ENCODE assay signal across 9 cellular contexts in the genomic region with DNA sequence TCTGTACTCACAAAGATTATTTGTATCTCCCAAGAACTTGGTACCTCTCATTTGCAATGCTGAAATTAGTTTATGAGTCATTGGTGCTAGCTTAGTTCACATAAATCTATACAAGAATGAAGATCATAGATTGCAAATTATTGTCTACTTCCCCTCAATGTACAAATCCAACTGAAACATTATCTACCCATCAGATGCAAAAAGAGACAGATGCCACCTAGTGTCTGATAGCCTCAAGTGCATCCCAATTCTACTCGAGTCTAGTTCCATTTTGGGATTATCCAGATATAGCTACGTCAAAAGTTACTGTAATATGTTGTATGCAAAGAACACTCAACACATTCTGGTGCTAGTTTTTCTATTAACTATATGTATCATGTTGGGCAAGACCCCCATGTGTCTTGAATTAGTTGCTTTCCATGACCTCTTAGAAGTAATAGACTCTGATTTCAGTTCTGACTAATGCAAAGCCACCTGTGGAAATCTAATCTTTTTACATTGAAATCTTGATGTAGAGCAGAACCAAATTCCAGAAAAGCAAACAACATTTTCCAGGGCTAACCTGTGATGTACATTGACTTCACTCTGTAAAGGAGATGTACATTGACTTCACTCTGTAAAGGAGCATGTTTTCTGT.
DNase-seq lines count a peak whose midpoint lies in the region; ATAC-seq and TF ChIP-seq lines count a peak whose summit lies in the region.
"Had no signal": no experiment of that assay in that cellular context is flagged by ENCODE, and none has a peak within 500 bp of the region (broad histone marks: within the 10 kb centered on the region; RNA-seq: fewer than 3 reads in every experiment).

No MANE protein-coding gene starts in this region.

- no peaks in the 10 kb centered on the region for H3K9me2 ChIP-seq in HCT116 (ENCODE audit: insufficient read depth)

- RAD21 ChIA-PET in HCT116 (lab: Charles Lee; ENCODE audit: low non-redundant PET in 1 of 2, low total read pairs in 2 of 2, uncharacterized antibody in 2 of 2, unreplicated experiment in 2 of 2) = interaction anchor here in 1 of 2 experiments (0.6 kb wide), 1 partner anchor 272 kb away, joined by 3 read pairs; no protein-coding TSS in a partner anchor

- H3K9me3 Mint-ChIP-seq in naive thymus-derived CD8-positive, alpha-beta T cell = no peaks in the 10 kb centered on the region

- H3K4me1 Mint-ChIP-seq in naive thymus-derived CD8-positive, alpha-beta T cell = peaks cover 0 to 4% (median 0%) of the 10 kb centered on the region in 4 donors

- no peaks in the 10 kb centered on the region for H3K36me3 ChIP-seq in HCT116 (ENCODE audit: control insufficient read depth in 1 of 2, insufficient read depth in 2 of 2, low read length in 2 of 2)
- H3K36me3 ChIP-seq: SJSA1 had no signal

- peaks cover 3 to 23% (median 7%) of the 10 kb centered on the region in 5 donors for H3K27me3 Mint-ChIP-seq in naive thymus-derived CD8-positive, alpha-beta T cell

- H2AFZ ChIP-seq in HCT116 (ENCODE audit: low read depth, low read length, poor library complexity, severe bottlenecking) = peak overlapping the region; percentile 56

- CTCF ChIA-PET in HCT116 (lab: Charles Lee) = interaction anchor here (0.5 to 3.0 kb wide), 16 partner anchors 11 to 1465 kb away, joined by 3 to 13 read pairs (median 4); no protein-coding TSS in a partner anchor

- H3K4me2 ChIP-seq in HCT116 (ENCODE audit: low read length) = peak overlapping the region; percentile 31

- no peak overlapping the region for H3K27ac Mint-ChIP-seq in naive thymus-derived CD8-positive, alpha-beta T cell

- DNase-seq in AG09309 (ENCODE audit: low read depth) = no peak
- DNase-seq in HCT116 (ENCODE audit: low read depth, low spot score) = peak; percentile 41
- DNase-seq in LHCN-M2 (ENCODE audit: low read depth) = peak; percentile 63
- DNase-seq in epidermal melanocyte (ENCODE audit: insufficient read length, low spot score) = peak; percentile 24
- peak in 3 of 10 donors; percentile 33 to 39 (median 35) for DNase-seq in naive thymus-derived CD8-positive, alpha-beta T cell
- DNase-seq in C1 segment of cervical spinal cord (lab: John Stamatoyannopoulos, UW) = no peak

- ATAC-seq in HCT116 (peak; percentile 84), SK-N-SH treated with all-trans-retinoic acid at 6 μM for 48 hours (peak; percentile 68)
- ATAC-seq in naive thymus-derived CD8-positive, alpha-beta T cell = peak; percentile 33 to 52

- TF ChIP-seq RAD21 in HCT116 (IDR thresholded peaks at IDR 0.05; ENCODE audit: low read depth) = peak; percentile 71

- no peak overlapping the region for H3K4me3 Mint-ChIP-seq in naive thymus-derived CD8-positive, alpha-beta T cell

- H3K4me1 ChIP-seq in HCT116 (ENCODE audit: control insufficient read depth in 1 of 2, insufficient read depth in 2 of 2, low read length in 2 of 2) = no peaks in the 10 kb centered on the region

- TF ChIP-seq POLR2A in HCT116 (IDR thresholded peaks at IDR 0.05; ENCODE audit: borderline replicate concordance, extremely low read depth, insufficient read depth, insufficient read length) = no peak

- H4K20me1 ChIP-seq in HCT116 (ENCODE audit: insufficient read depth) = no peaks in the 10 kb centered on the region

- H3K27me3 ChIP-seq in HCT116 (ENCODE audit: insufficient read depth, low read length) = no peaks in the 10 kb centered on the region
- H3K27me3 ChIP-seq: SJSA1 had no signal

- H3K9ac ChIP-seq in HCT116 (ENCODE audit: low read length) = no peak overlapping the region

- POLR2A ChIA-PET in HCT116 (lab: Charles Lee) = no interaction called here
- POLR2A ChIA-PET in naive thymus-derived CD8-positive, alpha-beta T cell (lab: Charles Lee) = no interaction called here

- no peak overlapping the region for H3K4me3 ChIP-seq in AG09309 (ENCODE audit: control insufficient read depth, low read depth, low read length)
- H3K4me3 ChIP-seq in HCT116 (replicated peaks in 1 of 2; ENCODE audit: low read depth in 1 of 2, low read length in 2 of 2) = no peak overlapping the region
- H3K4me3 ChIP-seq: SJSA1 had no signal

- intact Hi-C loops in HCT116 (cut with micrococcal nuclease) = loop anchor here (1.0 to 5.0 kb wide), 3 partner anchors 441 to 1453 kb away; no protein-coding TSS in a partner anchor

- H3K36me3 Mint-ChIP-seq in naive thymus-derived CD8-positive, alpha-beta T cell = no peaks in the 10 kb centered on the region

- no peaks in the 10 kb centered on the region for H3K79me2 ChIP-seq in HCT116 (ENCODE audit: insufficient read depth, low read length)

- no peaks in the 10 kb centered on the region for H3K9me3 ChIP-seq in HCT116 (ENCODE audit: control insufficient read depth in 1 of 2, insufficient read depth in 1 of 2, low read depth in 1 of 2, low read length in 2 of 2)
- H3K9me3 ChIP-seq: SJSA1 had no signal

- BruUV-seq in HCT116 (replicated peaks; lab: Mats Ljungman, UMichigan) = no TSS peak

- H3K27ac ChIP-seq in HCT116 (ENCODE audit: low read depth, low read length) = no peak overlapping the region
- H3K27ac ChIP-seq: SJSA1 had no signal

- TF ChIP-seq CTCF in AG09309 (IDR thresholded peaks at IDR 0.05; ENCODE audit: control insufficient read depth, insufficient read depth, low read depth, low read length, missing control alignments) (peak; percentile 73), GM12872 (IDR thresholded peaks at IDR 0.05; ENCODE audit: insufficient read depth, low read depth, low read length) (peak; percentile 78), HCT116 (IDR thresholded peaks at IDR 0.05 in 2 of 3, conservative IDR thresholded peaks at IDR 0.05 in 1 of 3; ENCODE audit: borderline replicate concordance in 1 of 3, insufficient read depth in 1 of 3, low read depth in 2 of 3, low read length in 2 of 3) (peak; percentile 44 to 90 (median 81); a peak in 5 of 6 replicates)

TF ChIP-seq in HCT116, 20 proteins besides CTCF, POLR2A, EP300 and RAD21:
- TF ChIP-seq CBX3 (IDR thresholded peaks at IDR 0.05; ENCODE audit: low read depth) (no peak), ZBTB33 (IDR thresholded peaks at IDR 0.05; ENCODE audit: extremely low read depth, insufficient replicate concordance, low read length) (no peak)

TF ChIP-seq in SK-N-SH treated with all-trans-retinoic acid at 6 μM for 48 hours, 23 proteins besides CTCF, POLR2A, EP300 and RAD21:
- TF ChIP-seq ESRRG (CRISPR knock-in tag; IDR thresholded peaks at IDR 0.05) (no peak), SNAI2 (CRISPR knock-in tag; IDR thresholded peaks at IDR 0.05) (no peak), TOX (CRISPR knock-in tag; IDR thresholded peaks at IDR 0.05; ENCODE audit: borderline replicate concordance) (no peak)

Comparison
In these comparisons a context has a peak if more than half of its experiments do, and no peak if none do; other contexts are left out.
1. DNase-seq: peak in HCT116 (single experiment), LHCN-M2 (single experiment) and epidermal melanocyte (single experiment); none in AG09309 (single experiment) and C1 segment of cervical spinal cord (0 of 14).
2. Peak in every context shown above with its lines, with median percentiles within 50 percentile points of each other: CTCF ChIP-seq and ATAC-seq.